ENCODE assay signal across 1 cellular context in genomic region chr15:45168286-45168685, GRCh38.
TF ChIP-seq lines count a peak whose summit lies in the region.

No MANE protein-coding gene starts in this region.

TF ChIP-seq in H1, 55 proteins besides CTCF, POLR2A, EP300 and RAD21:
- TF ChIP-seq HDAC6 (IDR thresholded peaks at IDR 0.05; ENCODE audit: low read depth, low read length) (no peak), CHD2 (IDR thresholded peaks at IDR 0.05; ENCODE audit: low read length) (no peak), TBP (IDR thresholded peaks at IDR 0.05; ENCODE audit: low read depth, low read length) (no peak), EZH2 (IDR thresholded peaks at IDR 0.05; ENCODE audit: low read depth, low read length, severe bottlenecking) (no peak), SIX5 (IDR thresholded peaks at IDR 0.05; ENCODE audit: low read depth, low read length) (no peak), GABPA (IDR thresholded peaks at IDR 0.05; ENCODE audit: borderline replicate concordance, insufficient read depth, low read length) (no peak), POU5F1 (IDR thresholded peaks at IDR 0.05; ENCODE audit: low read depth, low read length) (no peak), MAX (IDR thresholded peaks at IDR 0.05) (no peak), KDM4A (IDR thresholded peaks at IDR 0.05; ENCODE audit: low read depth, low read length, severe bottlenecking) (no peak), TCF12 (IDR thresholded peaks at IDR 0.05; ENCODE audit: low read depth, low read length) (no peak), CHD1 (IDR thresholded peaks at IDR 0.05; ENCODE audit: low read depth, low read length) (no peak), FOSL1 (IDR thresholded peaks at IDR 0.05; ENCODE audit: insufficient read depth, low read depth, low read length) (no peak), BACH1 (IDR thresholded peaks at IDR 0.05; ENCODE audit: low read length) (no peak), RBBP5 (IDR thresholded peaks at IDR 0.05; ENCODE audit: borderline replicate concordance, low read depth, low read length) (no peak)
- TF ChIP-seq, protein P1, sequence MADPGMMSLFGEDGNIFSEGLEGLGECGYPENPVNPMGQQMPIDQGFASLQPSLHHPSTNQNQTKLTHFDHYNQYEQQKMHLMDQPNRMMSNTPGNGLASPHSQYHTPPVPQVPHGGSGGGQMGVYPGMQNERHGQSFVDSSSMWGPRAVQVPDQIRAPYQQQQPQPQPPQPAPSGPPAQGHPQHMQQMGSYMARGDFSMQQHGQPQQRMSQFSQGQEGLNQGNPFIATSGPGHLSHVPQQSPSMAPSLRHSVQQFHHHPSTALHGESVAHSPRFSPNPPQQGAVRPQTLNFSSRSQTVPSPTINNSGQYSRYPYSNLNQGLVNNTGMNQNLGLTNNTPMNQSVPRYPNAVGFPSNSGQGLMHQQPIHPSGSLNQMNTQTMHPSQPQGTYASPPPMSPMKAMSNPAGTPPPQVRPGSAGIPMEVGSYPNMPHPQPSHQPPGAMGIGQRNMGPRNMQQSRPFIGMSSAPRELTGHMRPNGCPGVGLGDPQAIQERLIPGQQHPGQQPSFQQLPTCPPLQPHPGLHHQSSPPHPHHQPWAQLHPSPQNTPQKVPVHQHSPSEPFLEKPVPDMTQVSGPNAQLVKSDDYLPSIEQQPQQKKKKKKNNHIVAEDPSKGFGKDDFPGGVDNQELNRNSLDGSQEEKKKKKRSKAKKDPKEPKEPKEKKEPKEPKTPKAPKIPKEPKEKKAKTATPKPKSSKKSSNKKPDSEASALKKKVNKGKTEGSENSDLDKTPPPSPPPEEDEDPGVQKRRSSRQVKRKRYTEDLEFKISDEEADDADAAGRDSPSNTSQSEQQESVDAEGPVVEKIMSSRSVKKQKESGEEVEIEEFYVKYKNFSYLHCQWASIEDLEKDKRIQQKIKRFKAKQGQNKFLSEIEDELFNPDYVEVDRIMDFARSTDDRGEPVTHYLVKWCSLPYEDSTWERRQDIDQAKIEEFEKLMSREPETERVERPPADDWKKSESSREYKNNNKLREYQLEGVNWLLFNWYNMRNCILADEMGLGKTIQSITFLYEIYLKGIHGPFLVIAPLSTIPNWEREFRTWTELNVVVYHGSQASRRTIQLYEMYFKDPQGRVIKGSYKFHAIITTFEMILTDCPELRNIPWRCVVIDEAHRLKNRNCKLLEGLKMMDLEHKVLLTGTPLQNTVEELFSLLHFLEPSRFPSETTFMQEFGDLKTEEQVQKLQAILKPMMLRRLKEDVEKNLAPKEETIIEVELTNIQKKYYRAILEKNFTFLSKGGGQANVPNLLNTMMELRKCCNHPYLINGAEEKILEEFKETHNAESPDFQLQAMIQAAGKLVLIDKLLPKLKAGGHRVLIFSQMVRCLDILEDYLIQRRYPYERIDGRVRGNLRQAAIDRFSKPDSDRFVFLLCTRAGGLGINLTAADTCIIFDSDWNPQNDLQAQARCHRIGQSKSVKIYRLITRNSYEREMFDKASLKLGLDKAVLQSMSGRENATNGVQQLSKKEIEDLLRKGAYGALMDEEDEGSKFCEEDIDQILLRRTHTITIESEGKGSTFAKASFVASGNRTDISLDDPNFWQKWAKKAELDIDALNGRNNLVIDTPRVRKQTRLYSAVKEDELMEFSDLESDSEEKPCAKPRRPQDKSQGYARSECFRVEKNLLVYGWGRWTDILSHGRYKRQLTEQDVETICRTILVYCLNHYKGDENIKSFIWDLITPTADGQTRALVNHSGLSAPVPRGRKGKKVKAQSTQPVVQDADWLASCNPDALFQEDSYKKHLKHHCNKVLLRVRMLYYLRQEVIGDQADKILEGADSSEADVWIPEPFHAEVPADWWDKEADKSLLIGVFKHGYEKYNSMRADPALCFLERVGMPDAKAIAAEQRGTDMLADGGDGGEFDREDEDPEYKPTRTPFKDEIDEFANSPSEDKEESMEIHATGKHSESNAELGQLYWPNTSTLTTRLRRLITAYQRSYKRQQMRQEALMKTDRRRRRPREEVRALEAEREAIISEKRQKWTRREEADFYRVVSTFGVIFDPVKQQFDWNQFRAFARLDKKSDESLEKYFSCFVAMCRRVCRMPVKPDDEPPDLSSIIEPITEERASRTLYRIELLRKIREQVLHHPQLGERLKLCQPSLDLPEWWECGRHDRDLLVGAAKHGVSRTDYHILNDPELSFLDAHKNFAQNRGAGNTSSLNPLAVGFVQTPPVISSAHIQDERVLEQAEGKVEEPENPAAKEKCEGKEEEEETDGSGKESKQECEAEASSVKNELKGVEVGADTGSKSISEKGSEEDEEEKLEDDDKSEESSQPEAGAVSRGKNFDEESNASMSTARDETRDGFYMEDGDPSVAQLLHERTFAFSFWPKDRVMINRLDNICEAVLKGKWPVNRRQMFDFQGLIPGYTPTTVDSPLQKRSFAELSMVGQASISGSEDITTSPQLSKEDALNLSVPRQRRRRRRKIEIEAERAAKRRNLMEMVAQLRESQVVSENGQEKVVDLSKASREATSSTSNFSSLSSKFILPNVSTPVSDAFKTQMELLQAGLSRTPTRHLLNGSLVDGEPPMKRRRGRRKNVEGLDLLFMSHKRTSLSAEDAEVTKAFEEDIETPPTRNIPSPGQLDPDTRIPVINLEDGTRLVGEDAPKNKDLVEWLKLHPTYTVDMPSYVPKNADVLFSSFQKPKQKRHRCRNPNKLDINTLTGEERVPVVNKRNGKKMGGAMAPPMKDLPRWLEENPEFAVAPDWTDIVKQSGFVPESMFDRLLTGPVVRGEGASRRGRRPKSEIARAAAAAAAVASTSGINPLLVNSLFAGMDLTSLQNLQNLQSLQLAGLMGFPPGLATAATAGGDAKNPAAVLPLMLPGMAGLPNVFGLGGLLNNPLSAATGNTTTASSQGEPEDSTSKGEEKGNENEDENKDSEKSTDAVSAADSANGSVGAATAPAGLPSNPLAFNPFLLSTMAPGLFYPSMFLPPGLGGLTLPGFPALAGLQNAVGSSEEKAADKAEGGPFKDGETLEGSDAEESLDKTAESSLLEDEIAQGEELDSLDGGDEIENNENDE (IDR thresholded peaks at IDR 0.05; ENCODE audit: insufficient replicate concordance, low read length), result no peak
